ENCODE assay signal across 26 cellular contexts in genomic region chr11:130175898-130176297, GRCh38. TPM values are rescaled to one million over a fixed set of nuclear protein-coding genes. Genes with fewer than 3 reads are reported as not detected.
DNase-seq lines count a peak whose midpoint lies in the region; ATAC-seq and TF ChIP-seq lines count a peak whose summit lies in the region.
"Had no signal": no experiment of that assay in that cellular context is flagged by ENCODE, and none has a peak within 500 bp of the region (broad histone marks: within the 10 kb centered on the region; RNA-seq: fewer than 3 reads in every experiment).

No MANE protein-coding gene starts in this region.

- H3K27me3 Mint-ChIP-seq in WTC11 (ENCODE audit: low read depth) = peaks cover 33% of the 10 kb centered on the region

- H3K79me2 ChIP-seq in KMS-11 (ENCODE audit: insufficient read depth, low read depth) = peaks cover 61% of the 10 kb centered on the region
- H3K79me2 ChIP-seq in osteoblast (ENCODE audit: insufficient read depth, low read length) = no peaks in the 10 kb centered on the region

- peaks cover 13% of the 10 kb centered on the region for H3K9me3 Mint-ChIP-seq in WTC11

- H4K20me1 ChIP-seq in KMS-11 (ENCODE audit: insufficient read depth) (no peaks in the 10 kb centered on the region), osteoblast (ENCODE audit: insufficient read depth, low read length) (no peaks in the 10 kb centered on the region)
- H4K20me1 ChIP-seq: BLaER1 treated with 17β-estradiol and CSF1 and Interleukin-3, amounts not matched to agents 10 nM and 100 nM had no signal

- H3K4me1 Mint-ChIP-seq in WTC11 = peaks cover 9% of the 10 kb centered on the region; the same call in 1 of the 2 replicates

- H3K27me3 ChIP-seq in KMS-11 (ENCODE audit: insufficient read depth, low read depth) (no peaks in the 10 kb centered on the region), osteoblast (ENCODE audit: insufficient read depth, low read length) (peaks cover 21% of the 10 kb centered on the region)
- H3K27me3 ChIP-seq: BLaER1 treated with 17β-estradiol and CSF1 and Interleukin-3, amounts not matched to agents 10 nM and 100 nM; SJCRH30 had no signal

- H3K9me3 ChIP-seq in osteoblast (ENCODE audit: low read depth, low read length) = peaks cover 2% of the 10 kb centered on the region
- H3K9me3 ChIP-seq: A549, SJCRH30 had no signal

- ATAC-seq in WTC11 = no peak
- ATAC-seq: A549, HCT116, PC-3, Right ventricle myocardium inferior, SK-N-SH treated with all-trans-retinoic acid at 6 μM for 48 hours had no signal

- no peak overlapping the region for H3K4me3 Mint-ChIP-seq in WTC11
- H3K4me3 Mint-ChIP-seq: CD4-positive, alpha-beta T cell had no signal

- H3K4me2 ChIP-seq in KMS-11 = peak overlapping the region; percentile 48
- H3K4me2 ChIP-seq in osteoblast (ENCODE audit: insufficient read depth, low read length) = no peak overlapping the region
- H3K4me2 ChIP-seq: A549; BLaER1 treated with 17β-estradiol and CSF1 and Interleukin-3, amounts not matched to agents 10 nM and 100 nM had no signal

- H3K36me3 ChIP-seq in KMS-11 (ENCODE audit: insufficient read depth) = no peaks in the 10 kb centered on the region
- no peaks in the 10 kb centered on the region for H3K36me3 ChIP-seq in osteoblast (ENCODE audit: insufficient read depth, low read length)
- H3K36me3 ChIP-seq: BLaER1 treated with 17β-estradiol and CSF1 and Interleukin-3, amounts not matched to agents 10 nM and 100 nM; SJCRH30 had no signal

- peak overlapping the region; percentile 62; the same call in 1 of the 2 replicates for H3K27ac ChIP-seq in KMS-11
- no peak overlapping the region for H3K27ac ChIP-seq in osteoblast (ENCODE audit: low read depth, low read length)
- H3K27ac ChIP-seq: A549; BLaER1 treated with 17β-estradiol and CSF1 and Interleukin-3, amounts not matched to agents 10 nM and 100 nM; HL-60; SJCRH30 had no signal

- H3K9ac ChIP-seq in KMS-11 = no peak overlapping the region
- H3K9ac ChIP-seq: BLaER1 treated with 17β-estradiol and CSF1 and Interleukin-3, amounts not matched to agents 10 nM and 100 nM had no signal

- H2AFZ ChIP-seq in KMS-11 (ENCODE audit: low read depth) (no peak overlapping the region), osteoblast (ENCODE audit: low read length) (no peak overlapping the region)

- no peak overlapping the region for H3K4me3 ChIP-seq in GM12865 (ENCODE audit: low read depth, low read length)
- H3K4me3 ChIP-seq in KMS-11 (IDR thresholded peaks at IDR 0.05; ENCODE audit: insufficient read depth, low read depth, low read length) = no peak overlapping the region
- H3K4me3 ChIP-seq in osteoblast (ENCODE audit: insufficient read depth, low read length) = no peak overlapping the region
- H3K4me3 ChIP-seq: A549; BLaER1 treated with 17β-estradiol and CSF1 and Interleukin-3, amounts not matched to agents 10 nM and 100 nM; SJCRH30 had no signal

- DNase-seq in GM12865 (ENCODE audit: low read depth) = peak; percentile 19
- peak; percentile 40 for DNase-seq in RPMI8226
- DNase-seq in osteoblast (ENCODE audit: insufficient read length, low spot score, missing footprints) = peak; percentile 43
- DNase-seq in activated effector memory CD4-positive, alpha-beta T cell treated with anti-CD3 and anti-CD28 coated beads, Interleukin-2, amount 50 U/mL, for 16 hours = no peak
- DNase-seq in stimulated activated CD4-positive, alpha-beta T cell treated with anti-CD3 and anti-CD28 coated beads, Interleukin-2, amount 100 ng/mL, for 24 hours = no peak
- no peak for DNase-seq in WTC11 (ENCODE audit: low spot score)
- DNase-seq: AML-193; CD4-positive, alpha-beta T cell; DMS53; Kasumi-1; MV-4-11; NCI-H1105 treated with DMSO at 0.1 percent for 48 hours; NCI-H146; NCI-H1930; NCI-H2107; NCI-H446; NCI-H524 treated with DMSO at 0.1 percent for 48 hours; PC-3; SJCRH30 had no signal

- CTCF ChIA-PET in WTC11 (lab: Charles Lee) = no interaction called here

- TF ChIP-seq CTCF in GM12865 (IDR thresholded peaks at IDR 0.05; ENCODE audit: insufficient read depth, low read depth, low read length, missing control alignments) = no peak
- TF ChIP-seq CTCF in KMS-11 (conservative IDR thresholded peaks at IDR 0.05; ENCODE audit: low read depth, low read length) = no peak
- no peak for TF ChIP-seq CTCF in osteoblast (IDR thresholded peaks at IDR 0.05; ENCODE audit: extremely low read depth, low read depth, low read length)
- TF ChIP-seq CTCF in WTC11 (IDR thresholded peaks at IDR 0.05) = no peak

- H3K27ac Mint-ChIP-seq in WTC11 = no peak overlapping the region
- H3K27ac Mint-ChIP-seq: CD4-positive, alpha-beta T cell had no signal

- POLR2A ChIA-PET in WTC11 (lab: Charles Lee) = no interaction called here

- H3K4me1 ChIP-seq in KMS-11 (ENCODE audit: low read depth, poor library complexity, severe bottlenecking) = peaks cover 58% of the 10 kb centered on the region
- H3K4me1 ChIP-seq in osteoblast (ENCODE audit: insufficient read depth, low read length) = no peaks in the 10 kb centered on the region

- H3K36me3 Mint-ChIP-seq in WTC11 = peaks cover 11% of the 10 kb centered on the region

TF ChIP-seq in WTC11, 78 proteins besides CTCF, POLR2A, EP300 and RAD21:
- no peak for TF ChIP-seq ZNF532 (CRISPR knock-in tag; IDR thresholded peaks at IDR 0.05; ENCODE audit: borderline replicate concordance)
- no peak for TF ChIP-seq SP1 (CRISPR knock-in tag; conservative IDR thresholded peaks at IDR 0.05)
- no peak for TF ChIP-seq KAT7 (CRISPR knock-in tag; IDR thresholded peaks at IDR 0.05; ENCODE audit: borderline replicate concordance)
TF ChIP-seq in WTC11: peak in this region for 0.

RNA-seq across cellular contexts. Expression of gene ST14, which starts 16.3 kb away (rescaled TPM):
- total RNA-seq in osteoblast (under 0.01 TPM in 1 of 2 replicates, not detected in the other), WTC11 (2021) (27.5 to 33.9 TPM (median 27.8 TPM) in 3 replicates)

Comparison
In these comparisons a context has a peak if more than half of its experiments do, and no peak if none do; other contexts are left out.
1. DNase-seq: peak in GM12865 (single experiment), RPMI8226 (single experiment) and osteoblast (single experiment); none in activated effector memory CD4-positive, alpha-beta T cell treated with anti-CD3 and anti-CD28 coated beads, Interleukin-2, amount 50 U/mL, for 16 hours (single experiment), stimulated activated CD4-positive, alpha-beta T cell treated with anti-CD3 and anti-CD28 coated beads, Interleukin-2, amount 100 ng/mL, for 24 hours (0 of 2) and WTC11 (single experiment).
2. RNA of gene ST14, which starts 16.3 kb away (total RNA-seq): 27.5 to 33.9 TPM in WTC11; under 0.01 TPM in osteoblast; every median in the first group is over 10 times any median in the second.